ENCODE assay signal across 12 cellular contexts in genomic region chr15:64667736-64668161, GRCh38.
DNase-seq lines count a peak whose midpoint lies in the region; ATAC-seq, FAIRE-seq and TF ChIP-seq lines count a peak whose summit lies in the region.
"Had no signal": no experiment of that assay in that cellular context is flagged by ENCODE, and none has a peak within 500 bp of the region (broad histone marks: within the 10 kb centered on the region; RNA-seq: fewer than 3 reads in every experiment).

No MANE protein-coding gene starts in this region.

- CTCF ChIA-PET in A549 (lab: Yijun Ruan, JAX), result interaction anchor here (0.9 to 6.6 kb wide), 6 partner anchors 14 to 64 kb away, joined by 3 to 38 read pairs (median 7); no protein-coding TSS in a partner anchor

- no peak for TF ChIP-seq CTCF in A549 (IDR thresholded peaks at IDR 0.05)

- POLR2A ChIA-PET in A549 (lab: Yijun Ruan, JAX), result no interaction called here

- TF ChIP-seq RAD21 in A549 (conservative IDR thresholded peaks at IDR 0.05 in 1 of 2, IDR thresholded peaks at IDR 0.05 in 1 of 2), result no peak

- H3K9ac ChIP-seq in adipocyte (ENCODE audit: low read length), result no peak overlapping the region
- H3K9ac ChIP-seq: BLaER1 treated with 17β-estradiol and CSF1 and Interleukin-3, amounts not matched to agents 10 nM and 100 nM had no signal

- peak overlapping the region in 1 of 2 experiments; percentile 10; a peak in 1 of 6 replicates for H3K27ac ChIP-seq in A549
- H3K27ac ChIP-seq: BLaER1 treated with 17β-estradiol and CSF1 and Interleukin-3, amounts not matched to agents 10 nM and 100 nM had no signal

- H3K4me3 ChIP-seq in A549 (no peak overlapping the region), adipocyte (ENCODE audit: low read length) (no peak overlapping the region)
- H3K4me3 ChIP-seq: BLaER1 treated with 17β-estradiol and CSF1 and Interleukin-3, amounts not matched to agents 10 nM and 100 nM; K562 had no signal

- peak overlapping the region; percentile 15; the same call in 2 of the 3 replicates for H3K4me2 ChIP-seq in A549
- H3K4me2 ChIP-seq: BLaER1 treated with 17β-estradiol and CSF1 and Interleukin-3, amounts not matched to agents 10 nM and 100 nM had no signal

- TF ChIP-seq POLR2A in A549 (IDR thresholded peaks at IDR 0.05; ENCODE audit: low read length) (no peak), GM12892 (IDR thresholded peaks at IDR 0.05; ENCODE audit: low read depth, low read length) (no peak)

- no peak for TF ChIP-seq EP300 in A549 (IDR thresholded peaks at IDR 0.05)

- peaks cover 4% of the 10 kb centered on the region for H3K36me3 ChIP-seq in adipocyte (ENCODE audit: control insufficient read depth, insufficient read depth, low read length, severe bottlenecking)

- no peak for FAIRE-seq in A549 (lab: Jason Lieb, UNC)
- FAIRE-seq in GM12892 (lab: Jason Lieb, UNC), result no peak
- FAIRE-seq: K562 had no signal

- H3K27me3 ChIP-seq in adipocyte (replicated peaks; ENCODE audit: control insufficient read depth, insufficient read depth, low read length), result no peaks in the 10 kb centered on the region
- H3K27me3 ChIP-seq: BLaER1 treated with 17β-estradiol and CSF1 and Interleukin-3, amounts not matched to agents 10 nM and 100 nM had no signal

- 20% methylated on average over 1 of the region's 1 CpG for WGBS in A549 (ENCODE audit: missing lambda C conversion rate)

- H3K4me1 ChIP-seq in A549, result peaks cover 26% of the 10 kb centered on the region
- H3K4me1 ChIP-seq in adipocyte (ENCODE audit: control insufficient read depth, insufficient read depth, low read length), result peaks cover 10% of the 10 kb centered on the region
- H3K4me1 ChIP-seq: BLaER1 treated with 17β-estradiol and CSF1 and Interleukin-3, amounts not matched to agents 10 nM and 100 nM had no signal

- ATAC-seq in A549, result peak in 1 of 2 experiments; percentile 51; a peak in 3 of 6 replicates
- ATAC-seq in HG03108 (IDR thresholded peaks at IDR 0.05; ENCODE audit: unreplicated experiment), result no peak
- no peak for ATAC-seq in HG02610 (IDR thresholded peaks at IDR 0.05; ENCODE audit: unreplicated experiment)
- ATAC-seq: K562 had no signal

- H3K9me3 ChIP-seq in A549, result no peaks in the 10 kb centered on the region
- no peaks in the 10 kb centered on the region for H3K9me3 ChIP-seq in adipocyte (ENCODE audit: control insufficient read depth, low read length)
- H3K9me3 ChIP-seq: BLaER1 treated with 17β-estradiol and CSF1 and Interleukin-3, amounts not matched to agents 10 nM and 100 nM had no signal

- DNase-seq in A549 (ENCODE audit: low read depth in 1 of 2, low spot score in 1 of 2), result no peak
- DNase-seq in GM04504 (ENCODE audit: low read depth), result peak; percentile 20
- DNase-seq in adipocyte (ENCODE audit: low read depth), result peak; percentile 7
- DNase-seq in iris pigment epithelial cell (ENCODE audit: low read depth), result peak; percentile 67
- DNase-seq in dermis blood vessel endothelial cell, result no peak
- no peak for DNase-seq in GM12892 (ENCODE audit: insufficient read length)
- DNase-seq: NCI-H1930, trophoblast cell had no signal

TF ChIP-seq in A549, 52 proteins besides CTCF, POLR2A, EP300 and RAD21:
- TF ChIP-seq RCOR1 (IDR thresholded peaks at IDR 0.05; ENCODE audit: low read depth, low read length), result no peak
- no peak for TF ChIP-seq JUNB (IDR thresholded peaks at IDR 0.05)
- TF ChIP-seq HOXA7 (CRISPR knock-in tag; IDR thresholded peaks at IDR 0.05), result no peak
- no peak for TF ChIP-seq NPAS2 (CRISPR knock-in tag; IDR thresholded peaks at IDR 0.05; ENCODE audit: borderline replicate concordance)
- TF ChIP-seq TP53 (CRISPR knock-in tag; IDR thresholded peaks at IDR 0.05), result no peak
- no peak for TF ChIP-seq ESRRA (IDR thresholded peaks at IDR 0.05; ENCODE audit: borderline replicate concordance, low read length)
- TF ChIP-seq JUN (IDR thresholded peaks at IDR 0.05), result no peak
- no peak for TF ChIP-seq MYC (IDR thresholded peaks at IDR 0.05; ENCODE audit: borderline replicate concordance, low read length)
- no peak for TF ChIP-seq SMC3 (IDR thresholded peaks at IDR 0.05)
- TF ChIP-seq POLR2AphosphoS2 (conservative IDR thresholded peaks at IDR 0.05; ENCODE audit: low read length), result no peak
- TF ChIP-seq HMGXB4 (CRISPR knock-in tag; IDR thresholded peaks at IDR 0.05; ENCODE audit: borderline replicate concordance), result no peak
- no peak for TF ChIP-seq ZNF302 (CRISPR knock-in tag; IDR thresholded peaks at IDR 0.05)
- TF ChIP-seq FOXS1 (CRISPR knock-in tag; IDR thresholded peaks at IDR 0.05), result no peak

Comparison
In these comparisons a context has a peak if more than half of its experiments do, and no peak if none do; other contexts are left out.
1. DNase-seq: peak in GM04504 (single experiment), adipocyte (single experiment) and iris pigment epithelial cell (single experiment); none in A549 (0 of 2), dermis blood vessel endothelial cell (single experiment) and GM12892 (single experiment).